Comparison of ENCODE assay signal across 27 cellular contexts in genomic region chr4:52054254-52054653, GRCh38.
DNase-seq lines count a peak whose midpoint lies in the region; TF ChIP-seq lines count a peak whose summit lies in the region.
"Had no signal": no experiment of that assay in that cellular context is flagged by ENCODE, and none has a peak within 500 bp of the region (broad histone marks: within the 10 kb centered on the region; RNA-seq: fewer than 3 reads in every experiment).

No MANE protein-coding gene starts in this region.

- H3K9me3 ChIP-seq in HEK293 (ENCODE audit: control insufficient read depth, insufficient read depth, low read depth, low read length), result no peaks in the 10 kb centered on the region
- H3K9me3 ChIP-seq: A549, BE2C, Caco-2 had no signal

- no peak for TF ChIP-seq CTCF in HEK293 (tag by site-specific recombination; IDR thresholded peaks at IDR 0.05)

- CTCF ChIA-PET in HEK293 (lab: Yijun Ruan, JAX), result no interaction called here

- H3K4me3 ChIP-seq in HEK293 (ENCODE audit: low read depth, low read length), result no peak overlapping the region
- H3K4me3 ChIP-seq: A549; BLaER1; BLaER1 treated with 17β-estradiol and CSF1 and Interleukin-3, amounts not matched to agents 10 nM and 100 nM had no signal

- POLR2A ChIA-PET in HEK293 (lab: Yijun Ruan, JAX), result interaction anchor here (1.1 kb wide), 1 partner anchor 16 kb away, joined by 5 read pairs; the partner anchor contains the start of gene SGCB

- no peak overlapping the region for H3K27ac ChIP-seq in HEK293 (ENCODE audit: extremely low read depth, low read depth, low read length)
- H3K27ac ChIP-seq: 22Rv1; A549; BLaER1; BLaER1 treated with 17β-estradiol and CSF1 and Interleukin-3, amounts not matched to agents 10 nM and 100 nM; C4-2B had no signal

- no peaks in the 10 kb centered on the region for H3K4me1 ChIP-seq in HEK293 (ENCODE audit: control insufficient read depth, insufficient read depth, low read length)
- H3K4me1 ChIP-seq: A549, BE2C, BLaER1, Caco-2 had no signal

- DNase-seq in NAMALWA (ENCODE audit: low spot score), result no peak
- DNase-seq: 8988T; ACHN; AML-193; BE2C; C1 segment of cervical spinal cord; Caco-2; Calu3; CD4-positive, alpha-beta memory T cell; CD4-positive, alpha-beta T cell; CD4-positive, CD25-positive, alpha-beta regulatory T cell; CD8-positive, alpha-beta memory T cell; CD8-positive, alpha-beta T cell; COR-L47; DMS 273 treated with DMSO at 0.1 percent for 48 hours; DMS153; DMS53; DMS79; DMS79 treated with DMSO at 0.1 percent for 48 hours; DND-41; EL had no signal

- H3K36me3 ChIP-seq in HEK293 (ENCODE audit: control insufficient read depth in 2 of 2, insufficient read depth in 1 of 2, low read length in 2 of 2), result no peaks in the 10 kb centered on the region
- H3K36me3 ChIP-seq: BE2C, BLaER1 had no signal

TF ChIP-seq in HEK293, 187 proteins besides CTCF, POLR2A, EP300 and RAD21:
- TF ChIP-seq SCRT1 (tag by site-specific recombination; IDR thresholded peaks at IDR 0.05; ENCODE audit: borderline replicate concordance), result peak; percentile 55; the same call in 1 of the 2 replicates
- TF ChIP-seq SCRT2 (tag by site-specific recombination; IDR thresholded peaks at IDR 0.05), result peak; percentile 84
- TF ChIP-seq ZNF600 (tag by site-specific recombination; IDR thresholded peaks at IDR 0.05), result no peak
